Comparison of ENCODE assay signal across 7 cellular contexts in the genomic region with DNA sequence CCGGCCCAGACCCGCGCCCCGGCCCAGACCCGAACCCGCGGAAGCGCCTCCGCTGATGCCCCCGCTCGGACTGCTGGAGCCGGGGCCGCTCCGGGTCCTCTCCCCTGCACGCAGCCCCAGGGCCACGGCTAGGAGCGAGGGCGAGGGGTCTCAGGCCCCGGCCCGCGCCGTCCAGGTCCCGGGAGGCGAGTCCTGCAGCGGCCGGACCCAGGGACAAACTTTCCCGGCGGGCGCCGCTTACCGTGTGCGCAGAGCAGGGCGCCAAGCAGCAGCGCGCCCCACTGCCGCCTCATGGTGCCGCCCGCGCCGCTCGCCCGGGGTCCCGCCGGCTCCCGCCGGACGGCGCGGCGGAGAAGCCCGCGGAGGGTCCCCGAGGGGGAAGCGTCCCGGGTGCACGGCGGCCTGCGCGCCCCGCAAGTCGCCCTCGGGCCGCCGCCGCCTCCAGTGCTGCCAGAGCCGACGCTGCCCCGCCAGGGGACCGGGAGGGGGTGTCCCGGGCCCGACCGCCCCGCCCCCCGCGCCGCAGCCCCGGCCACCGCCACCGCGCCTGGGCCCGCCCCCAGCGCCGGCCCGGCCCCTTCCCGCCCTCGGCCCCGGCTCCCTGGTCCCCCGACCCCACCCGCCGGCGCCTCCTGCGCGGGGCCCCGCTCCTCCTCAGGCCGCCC. TPM values are rescaled to one million over a fixed set of nuclear protein-coding genes. Genes with fewer than 3 reads are reported as not detected.
DNase-seq lines count a peak whose midpoint lies in the region; ATAC-seq and TF ChIP-seq lines count a peak whose summit lies in the region.

A gene with protein sequence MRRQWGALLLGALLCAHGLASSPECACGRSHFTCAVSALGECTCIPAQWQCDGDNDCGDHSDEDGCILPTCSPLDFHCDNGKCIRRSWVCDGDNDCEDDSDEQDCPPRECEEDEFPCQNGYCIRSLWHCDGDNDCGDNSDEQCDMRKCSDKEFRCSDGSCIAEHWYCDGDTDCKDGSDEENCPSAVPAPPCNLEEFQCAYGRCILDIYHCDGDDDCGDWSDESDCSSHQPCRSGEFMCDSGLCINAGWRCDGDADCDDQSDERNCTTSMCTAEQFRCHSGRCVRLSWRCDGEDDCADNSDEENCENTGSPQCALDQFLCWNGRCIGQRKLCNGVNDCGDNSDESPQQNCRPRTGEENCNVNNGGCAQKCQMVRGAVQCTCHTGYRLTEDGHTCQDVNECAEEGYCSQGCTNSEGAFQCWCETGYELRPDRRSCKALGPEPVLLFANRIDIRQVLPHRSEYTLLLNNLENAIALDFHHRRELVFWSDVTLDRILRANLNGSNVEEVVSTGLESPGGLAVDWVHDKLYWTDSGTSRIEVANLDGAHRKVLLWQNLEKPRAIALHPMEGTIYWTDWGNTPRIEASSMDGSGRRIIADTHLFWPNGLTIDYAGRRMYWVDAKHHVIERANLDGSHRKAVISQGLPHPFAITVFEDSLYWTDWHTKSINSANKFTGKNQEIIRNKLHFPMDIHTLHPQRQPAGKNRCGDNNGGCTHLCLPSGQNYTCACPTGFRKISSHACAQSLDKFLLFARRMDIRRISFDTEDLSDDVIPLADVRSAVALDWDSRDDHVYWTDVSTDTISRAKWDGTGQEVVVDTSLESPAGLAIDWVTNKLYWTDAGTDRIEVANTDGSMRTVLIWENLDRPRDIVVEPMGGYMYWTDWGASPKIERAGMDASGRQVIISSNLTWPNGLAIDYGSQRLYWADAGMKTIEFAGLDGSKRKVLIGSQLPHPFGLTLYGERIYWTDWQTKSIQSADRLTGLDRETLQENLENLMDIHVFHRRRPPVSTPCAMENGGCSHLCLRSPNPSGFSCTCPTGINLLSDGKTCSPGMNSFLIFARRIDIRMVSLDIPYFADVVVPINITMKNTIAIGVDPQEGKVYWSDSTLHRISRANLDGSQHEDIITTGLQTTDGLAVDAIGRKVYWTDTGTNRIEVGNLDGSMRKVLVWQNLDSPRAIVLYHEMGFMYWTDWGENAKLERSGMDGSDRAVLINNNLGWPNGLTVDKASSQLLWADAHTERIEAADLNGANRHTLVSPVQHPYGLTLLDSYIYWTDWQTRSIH (N-terminal part only) (minus strand): TSS at position 464 of the 665 bp plus-strand sequence. CDS start 171 bp downstream, at position 293.

- peak in 1 of 2 donors; percentile 32 for TF ChIP-seq POLR2A in uterus (IDR thresholded peaks at IDR 0.05)

- H3K79me2 ChIP-seq in KMS-11 (ENCODE audit: insufficient read depth, low read depth), result no peaks in the 10 kb centered on the region

- H3K4me3 ChIP-seq in KMS-11 (IDR thresholded peaks at IDR 0.05; ENCODE audit: insufficient read depth, low read depth, low read length) (no peak within 1 kb of the TSS), fibroblast of mammary gland (ENCODE audit: control insufficient read depth, low read depth, low read length) (peak within 1 kb of the TSS; percentile 57), uterus (peak within 1 kb of the TSS; percentile 42 to 92)
- H3K4me3 ChIP-seq in naive thymus-derived CD4-positive, alpha-beta T cell (ENCODE audit: low read length), result peak within 1 kb of the TSS; percentile 53

- no peak within 1 kb of the TSS for H3K27ac Mint-ChIP-seq in activated T-cell treated with anti-CD3 and anti-CD28 coated beads, Interleukin-2, amount 50 U/mL, for 24 hours
- peak within 1 kb of the TSS in 2 of 9 donors; percentile 42 to 48 for H3K27ac Mint-ChIP-seq in naive thymus-derived CD4-positive, alpha-beta T cell

- no peaks in the 10 kb centered on the region for H3K9me3 ChIP-seq in naive thymus-derived CD4-positive, alpha-beta T cell (ENCODE audit: control insufficient read depth in 2 of 3, low read length in 3 of 3)
- no peaks in the 10 kb centered on the region for H3K9me3 ChIP-seq in uterus

- H2AFZ ChIP-seq in KMS-11 (ENCODE audit: low read depth), result peak within 1 kb of the TSS; percentile 82

- no peaks in the 10 kb centered on the region for H3K36me3 Mint-ChIP-seq in activated T-cell treated with anti-CD3 and anti-CD28 coated beads, Interleukin-2, amount 50 U/mL, for 24 hours (ENCODE audit: low read depth)
- peaks cover 0 to 4% (median 0%) of the 10 kb centered on the region in 5 donors for H3K36me3 Mint-ChIP-seq in naive thymus-derived CD4-positive, alpha-beta T cell

- POLR2A ChIA-PET in naive thymus-derived CD4-positive, alpha-beta T cell (lab: Charles Lee), result no interaction called here

- peak; percentile 50 for ATAC-seq in GM18498 (IDR thresholded peaks at IDR 0.05; ENCODE audit: unreplicated experiment)
- ATAC-seq in naive thymus-derived CD4-positive, alpha-beta T cell, result peak; percentile 57

- intact Hi-C loops in naive thymus-derived CD4-positive, alpha-beta T cell (cut with micrococcal nuclease), result no loop called here
- intact Hi-C loops in uterus (cut with DNase I; ENCODE audit: low total_unique reads), result no loop called here

- CTCF ChIA-PET in naive thymus-derived CD4-positive, alpha-beta T cell (lab: Charles Lee), result no interaction called here

- H3K4me1 ChIP-seq in KMS-11 (ENCODE audit: low read depth, poor library complexity, severe bottlenecking) (peaks cover 12% of the 10 kb centered on the region), uterus (no peaks in the 10 kb centered on the region)
- H3K4me1 ChIP-seq in naive thymus-derived CD4-positive, alpha-beta T cell (ENCODE audit: control insufficient read depth in 2 of 2, insufficient read depth in 2 of 2, low read length in 2 of 2), result peaks cover 13% of the 10 kb centered on the region in 2 donors

- H4K20me1 ChIP-seq in KMS-11 (ENCODE audit: insufficient read depth), result no peaks in the 10 kb centered on the region

- H3K4me3 Mint-ChIP-seq in activated T-cell treated with anti-CD3 and anti-CD28 coated beads, Interleukin-2, amount 50 U/mL, for 24 hours, result peak within 1 kb of the TSS; percentile 73
- H3K4me3 Mint-ChIP-seq in naive thymus-derived CD4-positive, alpha-beta T cell, result peak within 1 kb of the TSS; percentile 70 to 91 (median 80)

- peaks cover 59% of the 10 kb centered on the region for H3K27me3 Mint-ChIP-seq in activated T-cell treated with anti-CD3 and anti-CD28 coated beads, Interleukin-2, amount 50 U/mL, for 24 hours
- H3K27me3 Mint-ChIP-seq in naive thymus-derived CD4-positive, alpha-beta T cell, result peaks cover 52 to 67% (median 54%) of the 10 kb centered on the region in 5 donors

- TF ChIP-seq CTCF in KMS-11 (conservative IDR thresholded peaks at IDR 0.05; ENCODE audit: low read depth, low read length) (no peak), fibroblast of mammary gland (conservative IDR thresholded peaks at IDR 0.05; ENCODE audit: control insufficient read depth, insufficient read depth, low read depth, low read length) (no peak), uterus (IDR thresholded peaks at IDR 0.05) (peak in 1 of 4 experiments; percentile 18)

- no peaks in the 10 kb centered on the region for H3K36me3 ChIP-seq in KMS-11 (ENCODE audit: insufficient read depth)
- H3K36me3 ChIP-seq in naive thymus-derived CD4-positive, alpha-beta T cell (ENCODE audit: control insufficient read depth in 2 of 3, insufficient read depth in 3 of 3, low read length in 3 of 3), result no peaks in the 10 kb centered on the region
- no peaks in the 10 kb centered on the region for H3K36me3 ChIP-seq in uterus

- no peaks in the 10 kb centered on the region for H3K9me3 Mint-ChIP-seq in activated T-cell treated with anti-CD3 and anti-CD28 coated beads, Interleukin-2, amount 50 U/mL, for 24 hours
- peaks cover 0 to 2% (median 0%) of the 10 kb centered on the region in 11 donors for H3K9me3 Mint-ChIP-seq in naive thymus-derived CD4-positive, alpha-beta T cell

- peak; percentile 62 for DNase-seq in activated T-cell treated with anti-CD3 and anti-CD28 coated beads, Interleukin-2, amount 50 U/mL, for 24 hours
- DNase-seq in fibroblast of mammary gland (ENCODE audit: low read depth), result no peak
- DNase-seq in naive thymus-derived CD4-positive, alpha-beta T cell, result peak in 3 of 9 donors; percentile 11 to 70 (median 25)
- DNase-seq in uterus, result peak; percentile 37 to 62
- DNase-seq in UCSD-AML1 (lab: John Stamatoyannopoulos, UW; ENCODE audit: unreplicated experiment), result no peak

- peak within 1 kb of the TSS; percentile 30; the same call in 1 of the 2 replicates for H3K9ac ChIP-seq in KMS-11

- H3K27me3 ChIP-seq in KMS-11 (ENCODE audit: insufficient read depth, low read depth) (peaks cover 14% of the 10 kb centered on the region; the same call in 1 of the 2 replicates), uterus (no peaks in the 10 kb centered on the region)
- H3K27me3 ChIP-seq in naive thymus-derived CD4-positive, alpha-beta T cell (ENCODE audit: control insufficient read depth in 2 of 2, insufficient read depth in 2 of 2, low read length in 2 of 2), result peaks cover 8 to 18% of the 10 kb centered on the region in 2 donors

- H3K4me1 Mint-ChIP-seq in activated T-cell treated with anti-CD3 and anti-CD28 coated beads, Interleukin-2, amount 50 U/mL, for 24 hours (ENCODE audit: low read depth), result peaks cover 26% of the 10 kb centered on the region
- H3K4me1 Mint-ChIP-seq in naive thymus-derived CD4-positive, alpha-beta T cell, result peaks cover 20 to 31% (median 25%) of the 10 kb centered on the region in 7 donors

- H3K4me2 ChIP-seq in KMS-11, result peak within 1 kb of the TSS; percentile 71

- H3K27ac ChIP-seq in KMS-11, result no peak within 1 kb of the TSS
- no peak within 1 kb of the TSS for H3K27ac ChIP-seq in naive thymus-derived CD4-positive, alpha-beta T cell (ENCODE audit: low read depth, low read length)
- peak within 1 kb of the TSS; percentile 76 to 78 for H3K27ac ChIP-seq in uterus

RNA-seq across cellular contexts. Expression of the gene that starts here (rescaled TPM):
- not detected for total RNA-seq in naive thymus-derived CD4-positive, alpha-beta T cell
- polyA plus RNA-seq in naive thymus-derived CD4-positive, alpha-beta T cell, result not detected
- total RNA-seq in uterus, result 10 to 100 TPM in 2 of 4 donors, 1 to 10 TPM in 1, under 1 TPM in 1; 0.77 to 21.2 (median 9.3) TPM

Comparison
In these comparisons a context has a peak if more than half of its experiments do, and no peak if none do; other contexts are left out.
1. Peak in ATAC-seq and H3K4me3 ChIP-seq in naive thymus-derived CD4-positive, alpha-beta T cell; RNA of the gene not detected or under 1 TPM.
2. H3K27ac ChIP-seq: peak in uterus (2 of 2); none in KMS-11 (single experiment) and naive thymus-derived CD4-positive, alpha-beta T cell (single experiment).
3. DNase-seq: peak in activated T-cell treated with anti-CD3 and anti-CD28 coated beads, Interleukin-2, amount 50 U/mL, for 24 hours (single experiment) and uterus (2 of 2); none in fibroblast of mammary gland (single experiment) and UCSD-AML1 (single experiment).